In genomic region chr2:52844701-52845423, GRCh38 we compare ENCODE assay signal across 17 cellular contexts.
DNase-seq lines count a peak whose midpoint lies in the region; ATAC-seq and TF ChIP-seq lines count a peak whose summit lies in the region.
"Had no signal": no experiment of that assay in that cellular context is flagged by ENCODE, and none has a peak within 500 bp of the region (broad histone marks: within the 10 kb centered on the region; RNA-seq: fewer than 3 reads in every experiment).

No MANE protein-coding gene starts in this region.

- H2AFZ ChIP-seq in IMR-90 (replicated peaks; ENCODE audit: low read length, poor library complexity), result no peak overlapping the region

- no peaks in the 10 kb centered on the region for H3K27me3 ChIP-seq in IMR-90 (ENCODE audit: control insufficient read depth, insufficient read depth, low read length)
- H3K27me3 ChIP-seq in mesendoderm (ENCODE audit: insufficient read depth, low read length, poor library complexity), result no peaks in the 10 kb centered on the region

- H2AK9ac ChIP-seq in IMR-90 (replicated peaks; ENCODE audit: low read depth, low read length, poor library complexity), result no peak overlapping the region

- H4K5ac ChIP-seq in IMR-90 (ENCODE audit: low read depth, low read length) (no peak overlapping the region), mesendoderm (ENCODE audit: low read length) (no peak overlapping the region)

- no peaks in the 10 kb centered on the region for H3K79me2 ChIP-seq in mesendoderm (ENCODE audit: control insufficient read depth, insufficient read depth, low read length)

- no peak overlapping the region for H3K56ac ChIP-seq in IMR-90 (ENCODE audit: extremely low read depth, insufficient read depth, low read length)
- H3K56ac ChIP-seq in mesendoderm (ENCODE audit: low read length), result no peak overlapping the region

- TF ChIP-seq POLR2A in IMR-90 (IDR thresholded peaks at IDR 0.05; ENCODE audit: low read depth, low read length) (no peak), erythroblast (IDR thresholded peaks at IDR 0.05; ENCODE audit: low read length) (no peak)

- H2AK5ac ChIP-seq in IMR-90 (ENCODE audit: low read depth, low read length), result no peak overlapping the region
- no peak overlapping the region for H2AK5ac ChIP-seq in mesendoderm (ENCODE audit: low read length)

- H3K9me3 Mint-ChIP-seq in immature natural killer cell, result peaks cover 12 to 31% (median 18%) of the 10 kb centered on the region in 6 donors

- no peak overlapping the region for H3K4me3 Mint-ChIP-seq in immature natural killer cell
- H3K4me3 Mint-ChIP-seq: B cell; CD4-positive, CD25-positive, alpha-beta regulatory T cell had no signal

- H3K14ac ChIP-seq in IMR-90 (replicated peaks; ENCODE audit: low read depth, low read length), result no peak overlapping the region

- dilution Hi-C loops in IMR-90 (cut with HindIII; ENCODE audit: low sequenced_read_pairs, unreplicated experiment), result no loop called here

- H3K36me3 Mint-ChIP-seq in immature natural killer cell, result no peaks in the 10 kb centered on the region
- H3K36me3 Mint-ChIP-seq: CD4-positive, CD25-positive, alpha-beta regulatory T cell had no signal

- WGBS in IMR-90 (ENCODE audit: extremely low coverage in 2 of 2, insufficient read length in 1 of 2), 2 experiments, result no CpG with 5 or more reads among the region's 5 CpGs
- no CpG with 5 or more reads among the region's 5 CpGs for whole genome bisulfite sequencing in mesendoderm (ENCODE audit: extremely low coverage, insufficient coverage, low lambda C conversion rate)

- intact Hi-C loops in IMR-90 (cut with micrococcal nuclease), result no loop called here

- no peak overlapping the region for H3K4ac ChIP-seq in IMR-90 (ENCODE audit: low read depth, low read length)
- H3K4ac ChIP-seq in mesendoderm (ENCODE audit: low read depth, low read length), result no peak overlapping the region

- POLR2A ChIA-PET in IMR-90 (lab: Charles Lee; ENCODE audit: unreplicated experiment), result no interaction called here

- H3K27me3 Mint-ChIP-seq in immature natural killer cell (ENCODE audit: low read depth in 3 of 3), result peaks cover 0 to 3% (median 2%) of the 10 kb centered on the region in 3 donors
- H3K27me3 Mint-ChIP-seq: B cell; CD4-positive, CD25-positive, alpha-beta regulatory T cell had no signal

- DNase-seq in IMR-90 (peak; percentile 7), SK-MEL-5 (ENCODE audit: low read depth, low spot score) (peak; percentile 73), choroid plexus epithelial cell (ENCODE audit: low read depth) (peak; percentile 37), mesendoderm (peak; percentile 87), erythroblast (lab: John Stamatoyannopoulos, UW) (no peak), immature natural killer cell (no peak)
- DNase-seq: Caco-2; CD4-positive, CD25-positive, alpha-beta regulatory T cell; EL; NCI-H1105 treated with DMSO at 0.1 percent for 48 hours; NCI-H187; NCI-H2171 treated with DMSO at 0.1 percent for 48 hours; NCI-H510A; NCI-H82; SK-N-SH had no signal

- ATAC-seq in IMR-90 (ENCODE audit: low read depth) (no peak), GM21723 (IDR thresholded peaks at IDR 0.05; ENCODE audit: unreplicated experiment) (no peak)

- TF ChIP-seq RAD21 in IMR-90 (IDR thresholded peaks at IDR 0.05; ENCODE audit: low read length), result no peak

- H2BK15ac ChIP-seq in IMR-90 (ENCODE audit: low read depth, low read length), result no peak overlapping the region
- no peak overlapping the region for H2BK15ac ChIP-seq in mesendoderm (replicated peaks; ENCODE audit: low read depth)

- H3K9me1 ChIP-seq in IMR-90 (ENCODE audit: insufficient read depth, low read length), result no peaks in the 10 kb centered on the region

- H3K23ac ChIP-seq in IMR-90 (ENCODE audit: low read depth, low read length), result no peak overlapping the region
- no peak overlapping the region for H3K23ac ChIP-seq in mesendoderm (ENCODE audit: low read length)

- H3K27ac Mint-ChIP-seq in immature natural killer cell, result no peak overlapping the region
- H3K27ac Mint-ChIP-seq: B cell; CD4-positive, CD25-positive, alpha-beta regulatory T cell had no signal

- H3K4me1 ChIP-seq in IMR-90 (ENCODE audit: control insufficient read depth, insufficient read depth, low read length) (no peaks in the 10 kb centered on the region), mesendoderm (ENCODE audit: control insufficient read depth, low read depth, low read length) (no peaks in the 10 kb centered on the region)
- H3K4me1 ChIP-seq: Caco-2 had no signal

- no peaks in the 10 kb centered on the region for H3K36me3 ChIP-seq in IMR-90 (ENCODE audit: control insufficient read depth, insufficient read depth, low read length)
- H3K36me3 ChIP-seq in mesendoderm (ENCODE audit: control insufficient read depth, insufficient read depth, low read length), result no peaks in the 10 kb centered on the region

- no peak overlapping the region for H3K4me3 ChIP-seq in IMR-90 (ENCODE audit: insufficient read depth, low read depth, low read length)
- H3K4me3 ChIP-seq in choroid plexus epithelial cell (ENCODE audit: low read depth, low read length), result no peak overlapping the region
- H3K4me3 ChIP-seq in mesendoderm (ENCODE audit: low read length), result no peak overlapping the region

- H2BK5ac ChIP-seq in IMR-90 (ENCODE audit: low read depth, low read length, poor library complexity, severe bottlenecking) (no peak overlapping the region), mesendoderm (ENCODE audit: low read length) (no peak overlapping the region)

- no peak overlapping the region for H4K91ac ChIP-seq in IMR-90 (ENCODE audit: insufficient read depth, low read depth, low read length)

- no peaks in the 10 kb centered on the region; the same call in 1 of the 2 replicates for H3K9me3 ChIP-seq in IMR-90 (ENCODE audit: control insufficient read depth, insufficient read depth, low read length)
- H3K9me3 ChIP-seq: Caco-2, SK-N-SH had no signal

- H3K18ac ChIP-seq in IMR-90 (ENCODE audit: low read depth, low read length), result no peak overlapping the region
- no peak overlapping the region for H3K18ac ChIP-seq in mesendoderm (ENCODE audit: low read length)

- H3K79me1 ChIP-seq in IMR-90 (ENCODE audit: low read depth in 1 of 2, low read length in 2 of 2) (no peaks in the 10 kb centered on the region), mesendoderm (ENCODE audit: low read length) (no peaks in the 10 kb centered on the region)

- CTCF ChIA-PET in IMR-90 (lab: Yijun Ruan, JAX), result no interaction called here

- no peaks in the 10 kb centered on the region for H3K4me1 Mint-ChIP-seq in immature natural killer cell
- H3K4me1 Mint-ChIP-seq: B cell; CD4-positive, CD25-positive, alpha-beta regulatory T cell had no signal

- no peak overlapping the region for H4K8ac ChIP-seq in IMR-90 (ENCODE audit: low read depth in 2 of 2, low read length in 2 of 2)
- no peak overlapping the region for H4K8ac ChIP-seq in mesendoderm (ENCODE audit: low read depth, low read length)

- no peaks in the 10 kb centered on the region for H4K20me1 ChIP-seq in IMR-90 (ENCODE audit: insufficient read depth, low read length)

- no peak overlapping the region for H2BK120ac ChIP-seq in IMR-90 (ENCODE audit: low read depth, low read length)
- H2BK120ac ChIP-seq in mesendoderm (ENCODE audit: low read depth, low read length), result no peak overlapping the region

- no peak overlapping the region for H3K4me2 ChIP-seq in IMR-90 (ENCODE audit: low read depth, low read length)
- H3K4me2 ChIP-seq in mesendoderm (ENCODE audit: low read length), result no peak overlapping the region
- H3K4me2 ChIP-seq: SK-N-SH had no signal

- in situ Hi-C loops in IMR-90 (cut with MboI; ENCODE audit: low sequenced_read_pairs), result no loop called here
- in situ Hi-C loops in SK-MEL-5 (cut with HindIII; ENCODE audit: low pct_unique_long_range_greater_than_20kb, low sequenced_read_pairs), result loop anchor here (25.0 kb wide), 1 partner anchor 117 kb away; no protein-coding TSS in a partner anchor

- BruUV-seq in IMR-90 (replicated peaks; lab: Mats Ljungman, UMichigan), result no TSS peak

- TF ChIP-seq CTCF in IMR-90 (conservative IDR thresholded peaks at IDR 0.05; ENCODE audit: low read depth, low read length), result no peak
- TF ChIP-seq CTCF in choroid plexus epithelial cell (conservative IDR thresholded peaks at IDR 0.05; ENCODE audit: low read depth, low read length), result no peak

- H2BK20ac ChIP-seq in IMR-90 (ENCODE audit: low read depth, low read length), result no peak overlapping the region

- H3K27ac ChIP-seq in IMR-90 (ENCODE audit: insufficient read depth, low read length) (no peak overlapping the region), mesendoderm (ENCODE audit: low read depth, low read length) (no peak overlapping the region)

- H3K9ac ChIP-seq in IMR-90 (ENCODE audit: low read depth, low read length) (no peak overlapping the region), mesendoderm (ENCODE audit: low read length) (no peak overlapping the region)
- H3K9ac ChIP-seq: SK-N-SH had no signal

TF ChIP-seq in IMR-90, 13 proteins besides CTCF, POLR2A, EP300 and RAD21 (continues in another document):
- TF ChIP-seq CHD1 (IDR thresholded peaks at IDR 0.05; ENCODE audit: low read depth, low read length), result no peak
- no peak for TF ChIP-seq RCOR1 (IDR thresholded peaks at IDR 0.05; ENCODE audit: insufficient replicate concordance, low read length)
- no peak for TF ChIP-seq ELK1 (IDR thresholded peaks at IDR 0.05; ENCODE audit: borderline replicate concordance, low read depth, low read length)
- TF ChIP-seq FOS (IDR thresholded peaks at IDR 0.05; ENCODE audit: low read depth, low read length), result no peak
- TF ChIP-seq RFX5 (IDR thresholded peaks at IDR 0.05; ENCODE audit: low read depth, low read length), result no peak
- no peak for TF ChIP-seq MXI1 (IDR thresholded peaks at IDR 0.05; ENCODE audit: borderline replicate concordance, low read depth, low read length)
- no peak for TF ChIP-seq BHLHE40 (IDR thresholded peaks at IDR 0.05; ENCODE audit: low read depth, low read length)
- TF ChIP-seq MAFK (IDR thresholded peaks at IDR 0.05; ENCODE audit: low read depth, low read length), result no peak
- no peak for TF ChIP-seq USF2 (IDR thresholded peaks at IDR 0.05; ENCODE audit: low read depth, low read length)
- TF ChIP-seq CEBPB (IDR thresholded peaks at IDR 0.05; ENCODE audit: low read depth, low read length), result no peak

Comparison
In these comparisons a context has a peak if more than half of its experiments do, and no peak if none do; other contexts are left out.
1. DNase-seq: peak in IMR-90 (single experiment), SK-MEL-5 (single experiment), choroid plexus epithelial cell (single experiment) and mesendoderm (single experiment); none in erythroblast (0 of 2) and immature natural killer cell (0 of 3).